ENCODE assay signal across 11 cellular contexts in the genomic region with DNA sequence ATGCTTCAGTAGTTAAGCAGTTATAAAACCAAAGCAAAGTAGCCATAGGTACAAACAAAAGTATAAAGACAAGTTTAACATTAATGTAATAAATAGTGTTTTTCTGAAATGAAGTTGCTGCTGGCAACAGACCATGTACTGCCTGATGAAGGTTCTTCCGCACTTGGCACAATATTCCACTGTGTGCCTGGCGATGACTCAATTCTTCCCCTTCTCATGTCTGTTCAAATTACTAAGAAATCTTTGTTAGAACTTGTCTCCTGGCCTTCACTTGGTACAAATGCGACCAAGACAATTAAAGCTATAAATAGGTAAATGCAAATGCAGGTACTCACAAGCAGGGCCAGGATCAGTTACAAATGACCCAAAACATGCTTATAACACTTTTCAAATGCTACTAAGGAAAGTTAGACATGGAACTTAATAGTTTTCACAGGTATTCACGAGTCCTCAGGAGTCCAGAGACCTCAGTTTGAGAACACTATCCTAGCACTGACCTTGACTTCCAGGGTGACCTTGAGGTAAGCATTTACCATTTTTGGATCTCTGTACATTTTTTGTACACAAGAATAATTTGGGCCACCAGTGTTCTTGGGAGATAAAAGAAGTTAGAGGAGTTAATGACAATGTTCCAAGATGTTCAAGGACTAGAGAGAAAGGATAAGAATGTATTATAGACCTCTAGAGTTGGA. TPM values are rescaled to one million over a fixed set of nuclear protein-coding genes. Genes with fewer than 3 reads are reported as not detected.
DNase-seq lines count a peak whose midpoint lies in the region; ATAC-seq and TF ChIP-seq lines count a peak whose summit lies in the region.
"Had no signal": no experiment of that assay in that cellular context is flagged by ENCODE, and none has a peak within 500 bp of the region (broad histone marks: within the 10 kb centered on the region; RNA-seq: fewer than 3 reads in every experiment).

No MANE protein-coding gene starts in this region.

- no peaks in the 10 kb centered on the region for H4K20me1 ChIP-seq in fibroblast of lung (ENCODE audit: control insufficient read depth, extremely low read depth, insufficient read depth, low read length)

- TF ChIP-seq CTCF in fibroblast of lung (conservative IDR thresholded peaks at IDR 0.05 in 1 of 2, IDR thresholded peaks at IDR 0.05 in 1 of 2; ENCODE audit: low read depth in 1 of 2, low read length in 2 of 2), result no peak

- no peak for ATAC-seq in HG02610 (IDR thresholded peaks at IDR 0.05; ENCODE audit: unreplicated experiment)

- H3K79me2 ChIP-seq in fibroblast of lung (ENCODE audit: control insufficient read depth, insufficient read depth, low read length), result no peaks in the 10 kb centered on the region

- H3K27me3 ChIP-seq in fibroblast of lung (ENCODE audit: control insufficient read depth, insufficient read depth, low read length), result no peaks in the 10 kb centered on the region

- peak; percentile 39 for DNase-seq in GM04504 (ENCODE audit: low read depth)
- DNase-seq in SK-N-MC (ENCODE audit: low read depth, low spot score), result no peak
- peak; percentile 76 to 91 for DNase-seq in fibroblast of lung (ENCODE audit: low read depth in 2 of 2)
- DNase-seq in skeletal muscle cell (ENCODE audit: low read depth), result peak; percentile 41
- no peak for DNase-seq in NCI-H146 treated with DMSO at 0.1 percent for 48 hours (lab: John Stamatoyannopoulos, UW; ENCODE audit: unreplicated experiment)
- no peak for DNase-seq in activated effector memory CD4-positive, alpha-beta T cell treated with Interleukin-2 at 50 U/mL for 16 hours
- no peak for DNase-seq in SW 1271 (lab: John Stamatoyannopoulos, UW)
- DNase-seq: activated CD4-positive, CD25-positive, alpha-beta regulatory T cell; effector CD8-positive, alpha-beta T cell; NCI-H1436 treated with DMSO at 0.1 percent for 48 hours had no signal

- H3K36me3 ChIP-seq in SK-N-MC (ENCODE audit: insufficient read depth, low read length), result no peaks in the 10 kb centered on the region
- no peaks in the 10 kb centered on the region for H3K36me3 ChIP-seq in fibroblast of lung (ENCODE audit: control insufficient read depth, insufficient read depth, low read length)

- H3K4me1 ChIP-seq in fibroblast of lung (ENCODE audit: control insufficient read depth, extremely low read depth, insufficient read depth, low read length), result peaks cover 3% of the 10 kb centered on the region

- H3K4me3 ChIP-seq in SK-N-MC (no peak overlapping the region), fibroblast of lung (replicated peaks in 1 of 4; ENCODE audit: control extremely low read depth in 1 of 4, insufficient read depth in 1 of 4, low read depth in 3 of 4, low read length in 4 of 4) (no peak overlapping the region), skeletal muscle cell (ENCODE audit: low read depth, low read length) (no peak overlapping the region)

- H3K9me3 ChIP-seq in SK-N-MC (ENCODE audit: low read depth, low read length) (peaks cover 11% of the 10 kb centered on the region), fibroblast of lung (ENCODE audit: control insufficient read depth, insufficient read depth, low read depth, low read length) (no peaks in the 10 kb centered on the region)

- H3K9ac ChIP-seq in SK-N-MC (ENCODE audit: insufficient read length) (no peak overlapping the region), fibroblast of lung (ENCODE audit: insufficient read depth, low read length) (no peak overlapping the region)

- H3K4me2 ChIP-seq in fibroblast of lung (ENCODE audit: extremely low read depth, insufficient read depth, low read length), result no peak overlapping the region

- H3K27ac ChIP-seq in SK-N-MC (peak overlapping the region; percentile 25; the same call in 1 of the 2 replicates), fibroblast of lung (ENCODE audit: insufficient read depth, low read length) (no peak overlapping the region)

- H2AFZ ChIP-seq in fibroblast of lung (ENCODE audit: low read length), result no peak overlapping the region

RNA-seq across cellular contexts. Expression of gene DDR1, which starts 8.1 kb away (rescaled TPM):
- total RNA-seq in fibroblast of lung, result 16.7 and 17.5 TPM in 2 replicates
- 6.2 and 10.9 TPM in 2 replicates for polyA plus RNA-seq in fibroblast of lung
- 10.7 and 18.4 TPM in 2 replicates for polyA plus RNA-seq in fibroblast of lung (2012)
- 14.7 and 61.1 TPM in 2 replicates for polyA minus RNA-seq in fibroblast of lung (ENCODE audit: low replicate concordance)

RNA-seq across cellular contexts. Expression of gene GTF2H4, which starts 31.8 kb away (rescaled TPM):
- 8.7 and 12.2 TPM in 2 replicates for total RNA-seq in fibroblast of lung
- polyA plus RNA-seq in fibroblast of lung, result 15.3 and 25.3 TPM in 2 replicates
- polyA plus RNA-seq in fibroblast of lung (2012), result 11.9 and 19.3 TPM in 2 replicates
- polyA minus RNA-seq in fibroblast of lung (ENCODE audit: low replicate concordance), result 20.4 and 21.8 TPM in 2 replicates

RNA-seq across cellular contexts. Expression of gene VARS2, which starts 37.9 kb away (rescaled TPM):
- total RNA-seq in fibroblast of lung, result 13.1 and 20.5 TPM in 2 replicates
- 6.8 and 11.4 TPM in 2 replicates for polyA plus RNA-seq in fibroblast of lung
- polyA plus RNA-seq in fibroblast of lung (2012), result 8.9 and 18.5 TPM in 2 replicates
- polyA minus RNA-seq in fibroblast of lung (ENCODE audit: low replicate concordance), result 10.8 and 31.9 TPM in 2 replicates

RNA-seq across cellular contexts. Expression of gene SFTA2, which starts 55.8 kb away (rescaled TPM):
- total RNA-seq in fibroblast of lung, result not detected in 2 replicates
- polyA plus RNA-seq in fibroblast of lung, result not detected in 2 replicates
- not detected in 2 replicates for polyA plus RNA-seq in fibroblast of lung (2012)
- polyA minus RNA-seq in fibroblast of lung (ENCODE audit: low replicate concordance), result not detected in 2 replicates

Comparison
In these comparisons a context has a peak if more than half of its experiments do, and no peak if none do; other contexts are left out.
1. DNase-seq: peak in GM04504 (single experiment), fibroblast of lung (2 of 2) and skeletal muscle cell (single experiment); none in SK-N-MC (single experiment), NCI-H146 treated with DMSO at 0.1 percent for 48 hours (single experiment), activated effector memory CD4-positive, alpha-beta T cell treated with Interleukin-2 at 50 U/mL for 16 hours (single experiment) and SW 1271 (0 of 2).